ENCODE assay signal across 1 cellular context in the genomic region with DNA sequence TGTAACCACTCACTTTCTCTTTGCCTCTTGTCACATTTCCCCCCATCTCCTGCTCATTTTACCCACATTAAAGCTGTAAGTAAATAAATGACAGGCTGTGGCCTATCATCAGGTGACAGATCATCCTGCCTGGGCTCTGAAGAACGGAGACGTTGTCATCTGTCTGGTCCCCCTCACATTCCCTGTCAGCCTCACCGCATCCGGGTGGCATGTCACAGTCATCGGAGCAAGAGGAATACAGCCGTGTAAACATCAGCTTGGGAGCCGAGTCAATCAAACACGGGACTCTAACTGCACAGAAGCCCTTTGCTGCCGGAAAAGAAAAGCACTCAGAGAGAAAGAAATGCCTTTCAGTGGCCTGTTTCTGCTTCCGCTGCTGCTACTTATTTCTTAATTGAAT.
TF ChIP-seq lines count a peak whose summit lies in the region.

No MANE protein-coding gene starts in this region.

TF ChIP-seq in SK-N-SH treated with all-trans-retinoic acid at 6 μM for 48 hours, 23 proteins besides CTCF, POLR2A, EP300 and RAD21 (continued from another document):
- TF ChIP-seq, protein P1, sequence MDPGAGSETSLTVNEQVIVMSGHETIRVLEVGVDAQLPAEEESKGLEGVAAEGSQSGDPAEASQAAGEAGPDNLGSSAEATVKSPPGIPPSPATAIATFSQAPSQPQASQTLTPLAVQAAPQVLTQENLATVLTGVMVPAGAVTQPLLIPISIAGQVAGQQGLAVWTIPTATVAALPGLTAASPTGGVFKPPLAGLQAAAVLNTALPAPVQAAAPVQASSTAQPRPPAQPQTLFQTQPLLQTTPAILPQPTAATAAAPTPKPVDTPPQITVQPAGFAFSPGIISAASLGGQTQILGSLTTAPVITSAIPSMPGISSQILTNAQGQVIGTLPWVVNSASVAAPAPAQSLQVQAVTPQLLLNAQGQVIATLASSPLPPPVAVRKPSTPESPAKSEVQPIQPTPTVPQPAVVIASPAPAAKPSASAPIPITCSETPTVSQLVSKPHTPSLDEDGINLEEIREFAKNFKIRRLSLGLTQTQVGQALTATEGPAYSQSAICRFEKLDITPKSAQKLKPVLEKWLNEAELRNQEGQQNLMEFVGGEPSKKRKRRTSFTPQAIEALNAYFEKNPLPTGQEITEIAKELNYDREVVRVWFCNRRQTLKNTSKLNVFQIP (CRISPR knock-in tag; IDR thresholded peaks at IDR 0.05; ENCODE audit: borderline replicate concordance, low read depth) = no peak
- TF ChIP-seq, protein P2, sequence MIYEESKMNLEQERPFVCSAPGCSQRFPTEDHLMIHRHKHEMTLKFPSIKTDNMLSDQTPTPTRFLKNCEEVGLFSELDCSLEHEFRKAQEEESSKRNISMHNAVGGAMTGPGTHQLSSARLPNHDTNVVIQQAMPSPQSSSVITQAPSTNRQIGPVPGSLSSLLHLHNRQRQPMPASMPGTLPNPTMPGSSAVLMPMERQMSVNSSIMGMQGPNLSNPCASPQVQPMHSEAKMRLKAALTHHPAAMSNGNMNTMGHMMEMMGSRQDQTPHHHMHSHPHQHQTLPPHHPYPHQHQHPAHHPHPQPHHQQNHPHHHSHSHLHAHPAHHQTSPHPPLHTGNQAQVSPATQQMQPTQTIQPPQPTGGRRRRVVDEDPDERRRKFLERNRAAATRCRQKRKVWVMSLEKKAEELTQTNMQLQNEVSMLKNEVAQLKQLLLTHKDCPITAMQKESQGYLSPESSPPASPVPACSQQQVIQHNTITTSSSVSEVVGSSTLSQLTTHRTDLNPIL (CRISPR knock-in tag; IDR thresholded peaks at IDR 0.05; ENCODE audit: low read depth) = no peak
- TF ChIP-seq PPARA (CRISPR knock-in tag; IDR thresholded peaks at IDR 0.05; ENCODE audit: borderline replicate concordance) (no peak), PATZ1 (CRISPR knock-in tag; IDR thresholded peaks at IDR 0.05; ENCODE audit: borderline replicate concordance) (no peak), ISL1 (CRISPR knock-in tag; IDR thresholded peaks at IDR 0.05) (no peak), SNAI2 (CRISPR knock-in tag; IDR thresholded peaks at IDR 0.05) (no peak), TOX (CRISPR knock-in tag; IDR thresholded peaks at IDR 0.05; ENCODE audit: borderline replicate concordance) (no peak), ZNF565 (CRISPR knock-in tag; conservative IDR thresholded peaks at IDR 0.05; ENCODE audit: low read depth) (no peak), OSR1 (CRISPR knock-in tag; IDR thresholded peaks at IDR 0.05) (no peak), TCF4 (CRISPR knock-in tag; IDR thresholded peaks at IDR 0.05; ENCODE audit: borderline replicate concordance) (no peak), GLIS3 (CRISPR knock-in tag; IDR thresholded peaks at IDR 0.05) (no peak), RARB (CRISPR knock-in tag; IDR thresholded peaks at IDR 0.05) (no peak)
- TF ChIP-seq, protein P3, sequence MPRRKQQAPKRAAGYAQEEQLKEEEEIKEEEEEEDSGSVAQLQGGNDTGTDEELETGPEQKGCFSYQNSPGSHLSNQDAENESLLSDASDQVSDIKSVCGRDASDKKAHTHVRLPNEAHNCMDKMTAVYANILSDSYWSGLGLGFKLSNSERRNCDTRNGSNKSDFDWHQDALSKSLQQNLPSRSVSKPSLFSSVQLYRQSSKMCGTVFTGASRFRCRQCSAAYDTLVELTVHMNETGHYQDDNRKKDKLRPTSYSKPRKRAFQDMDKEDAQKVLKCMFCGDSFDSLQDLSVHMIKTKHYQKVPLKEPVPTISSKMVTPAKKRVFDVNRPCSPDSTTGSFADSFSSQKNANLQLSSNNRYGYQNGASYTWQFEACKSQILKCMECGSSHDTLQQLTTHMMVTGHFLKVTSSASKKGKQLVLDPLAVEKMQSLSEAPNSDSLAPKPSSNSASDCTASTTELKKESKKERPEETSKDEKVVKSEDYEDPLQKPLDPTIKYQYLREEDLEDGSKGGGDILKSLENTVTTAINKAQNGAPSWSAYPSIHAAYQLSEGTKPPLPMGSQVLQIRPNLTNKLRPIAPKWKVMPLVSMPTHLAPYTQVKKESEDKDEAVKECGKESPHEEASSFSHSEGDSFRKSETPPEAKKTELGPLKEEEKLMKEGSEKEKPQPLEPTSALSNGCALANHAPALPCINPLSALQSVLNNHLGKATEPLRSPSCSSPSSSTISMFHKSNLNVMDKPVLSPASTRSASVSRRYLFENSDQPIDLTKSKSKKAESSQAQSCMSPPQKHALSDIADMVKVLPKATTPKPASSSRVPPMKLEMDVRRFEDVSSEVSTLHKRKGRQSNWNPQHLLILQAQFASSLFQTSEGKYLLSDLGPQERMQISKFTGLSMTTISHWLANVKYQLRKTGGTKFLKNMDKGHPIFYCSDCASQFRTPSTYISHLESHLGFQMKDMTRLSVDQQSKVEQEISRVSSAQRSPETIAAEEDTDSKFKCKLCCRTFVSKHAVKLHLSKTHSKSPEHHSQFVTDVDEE (CRISPR knock-in tag; IDR thresholded peaks at IDR 0.05) = no peak
